In genomic region chr15:83378921-83379561, GRCh38 we compare ENCODE assay signal across 1 cellular context.
TF ChIP-seq lines count a peak whose summit lies in the region.

No MANE protein-coding gene starts in this region.

TF ChIP-seq in HCT116, 20 proteins besides CTCF, POLR2A, EP300 and RAD21 (continued from another document):
- TF ChIP-seq ZBTB33 (IDR thresholded peaks at IDR 0.05; ENCODE audit: extremely low read depth, insufficient replicate concordance, low read length), result no peak
- TF ChIP-seq SRF (IDR thresholded peaks at IDR 0.05; ENCODE audit: low read depth), result no peak
- no peak for TF ChIP-seq REST (IDR thresholded peaks at IDR 0.05; ENCODE audit: low read depth)
- no peak for TF ChIP-seq TCF7L2 (IDR thresholded peaks at IDR 0.05; ENCODE audit: borderline replicate concordance, extremely low read depth, insufficient read depth, insufficient read length)
- no peak for TF ChIP-seq SIN3A (IDR thresholded peaks at IDR 0.05; ENCODE audit: low read depth)
- TF ChIP-seq EZH2phosphoT487 (IDR thresholded peaks at IDR 0.05; ENCODE audit: borderline replicate concordance), result no peak
- no peak for TF ChIP-seq FOSL1 (IDR thresholded peaks at IDR 0.05; ENCODE audit: low read depth)
- no peak for TF ChIP-seq ZFX (IDR thresholded peaks at IDR 0.05)
- no peak for TF ChIP-seq JUND (IDR thresholded peaks at IDR 0.05)
- TF ChIP-seq POLR2AphosphoS5 (IDR thresholded peaks at IDR 0.05; ENCODE audit: low read depth, low read length), result no peak
- TF ChIP-seq ZNF274 (IDR thresholded peaks at IDR 0.05; ENCODE audit: low read depth, low read length), result no peak
TF ChIP-seq in HCT116: peak in this region for 0.
